Comparison of ENCODE assay signal across 31 cellular contexts in the genomic region with DNA sequence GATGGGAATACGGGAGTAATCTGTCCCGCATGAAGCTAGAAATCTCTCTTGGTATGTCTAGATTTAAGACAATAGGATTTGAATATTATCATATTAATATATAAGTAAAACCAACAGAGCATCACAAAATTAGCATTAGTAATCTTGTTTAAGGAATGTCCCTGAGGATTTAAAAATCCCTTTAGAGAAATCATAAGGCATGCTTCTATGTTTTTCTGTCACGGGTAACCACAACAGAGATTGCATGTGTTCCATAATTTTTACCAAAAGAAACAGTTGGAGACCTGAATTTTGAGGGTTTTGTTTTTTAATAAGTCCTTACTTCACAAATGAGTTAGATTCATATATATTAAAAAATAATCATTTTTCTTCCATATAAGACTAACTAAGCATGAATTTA.
"Had no signal": no experiment of that assay in that cellular context is flagged by ENCODE, and none has a peak within 500 bp of the region (broad histone marks: within the 10 kb centered on the region; RNA-seq: fewer than 3 reads in every experiment).

No MANE protein-coding gene starts in this region.

- H3K36me3 ChIP-seq: ascending aorta, cardiac muscle cell, WERI-Rb-1 had no signal

- H3K4me3 ChIP-seq: ascending aorta, cardiac muscle cell had no signal

- ATAC-seq: activated CD4-positive, alpha-beta T cell treated with anti-CD3 and anti-CD28 coated beads for 36 hours; activated CD4-positive, CD25-positive, alpha-beta regulatory T cell treated with anti-CD3 and anti-CD28 coated beads, Interleukin-2, amount 50 U/mL, for 24 hours; activated CD8-positive, alpha-beta memory T cell treated with anti-CD3 and anti-CD28 coated beads, Interleukin-2, amount 10 ng/mL, durations not matched to agents 7 days and 5 days; activated CD8-positive, alpha-beta T cell treated with anti-CD3 and anti-CD28 coated beads, Interleukin-2, amount 10 ng/mL, durations not matched to agents 7 days and 5 days; activated naive CD8-positive, alpha-beta T cell treated with anti-CD3 and anti-CD28 coated beads, Interleukin-2, amount 50 U/mL, for 24 hours; WTC11 had no signal

- H3K27me3 ChIP-seq: ascending aorta, cardiac muscle cell had no signal

- DNase-seq: activated CD4-positive, alpha-beta memory T cell treated with anti-CD3 and anti-CD28 coated beads, Interleukin-2, amount 10 ng/mL, durations not matched to agents 7 days and 5 days; activated CD4-positive, alpha-beta T cell treated with anti-CD3 and anti-CD28 coated beads for 1 hour; activated CD4-positive, alpha-beta T cell treated with anti-CD3 and anti-CD28 coated beads for 36 hours; activated CD4-positive, alpha-beta T cell treated with anti-CD3 and anti-CD28 coated beads for 48 hours; activated CD4-positive, alpha-beta T cell treated with anti-CD3 and anti-CD28 coated beads, Interleukin-2, amount 10 ng/mL, durations not matched to agents 7 days and 5 days; activated CD4-positive, alpha-beta T cell treated with anti-CD3 and anti-CD28 coated beads, Interleukin-2, amount 50 U/mL, for 48 hours; activated CD4-positive, CD25-positive, alpha-beta regulatory T cell; activated CD8-positive, alpha-beta memory T cell treated with anti-CD3 and anti-CD28 coated beads for 24 hours; activated CD8-positive, alpha-beta memory T cell treated with anti-CD3 and anti-CD28 coated beads, Interleukin-2, amount 10 ng/mL, durations not matched to agents 7 days and 5 days; activated CD8-positive, alpha-beta memory T cell treated with anti-CD3 and anti-CD28 coated beads, Interleukin-2, amount 50 U/mL, for 48 hours; activated CD8-positive, alpha-beta T cell treated with anti-CD3 and anti-CD28 coated beads, Interleukin-2, amount 10 ng/mL, durations not matched to agents 7 days and 5 days; activated effector memory CD4-positive, alpha-beta T cell treated with Interleukin-2 at 50 U/mL for 16 hours; activated gamma-delta T cell; activated naive CD4-positive, alpha-beta T cell treated with anti-CD3 and anti-CD28 coated beads, Interleukin-2, amount 10 ng/mL, durations not matched to agents 7 days and 5 days; activated naive CD4-positive, alpha-beta T cell treated with Interleukin-2 at 50 U/mL for 16 hours; activated naive CD8-positive, alpha-beta T cell treated with anti-CD3 and anti-CD28 coated beads, Interleukin-2, amount 10 ng/mL, durations not matched to agents 7 days and 5 days; activated naive CD8-positive, alpha-beta T cell treated with anti-CD3 and anti-CD28 coated beads, Interleukin-2, amount 50 U/mL, for 24 hours; activated T-cell treated with anti-CD3 and anti-CD28 coated beads, Interleukin-2, amount 50 U/mL, for 24 hours; activated T-cell treated with anti-CD3 and anti-CD28 coated beads, Interleukin-2, amount 50 U/mL, for 48 hours; amygdala; anterior cingulate cortex; caudate nucleus; cerebellar nuclear complex; T-helper 1 cell; T-helper 2 cell; T-helper 9 cell; WERI-Rb-1 had no signal

- H3K27ac ChIP-seq: cardiac muscle cell, WERI-Rb-1 had no signal

- H3K9me3 ChIP-seq: ascending aorta had no signal
